12 cellular contexts compared by ENCODE assay signal in genomic region chr5:54178207-54178606, GRCh38.
"Had no signal": no experiment of that assay in that cellular context is flagged by ENCODE, and none has a peak within 500 bp of the region (broad histone marks: within the 10 kb centered on the region; RNA-seq: fewer than 3 reads in every experiment).

No MANE protein-coding gene starts in this region.

- H3K4me3 Mint-ChIP-seq: activated CD4-positive, alpha-beta T cell treated with anti-CD3 and anti-CD28 coated beads, Interleukin-2, amount 10 ng/mL, durations not matched to agents 24 days and 14 days; activated CD8-positive, alpha-beta T cell treated with anti-CD3 and anti-CD28 coated beads for 36 hours; activated naive CD4-positive, alpha-beta T cell treated with anti-CD3 and anti-CD28 coated beads for 36 hours had no signal

- ATAC-seq: activated CD8-positive, alpha-beta T cell treated with anti-CD3 and anti-CD28 coated beads for 36 hours; gastroesophageal sphincter; stimulated activated naive CD8-positive, alpha-beta T cell treated with anti-CD3 and anti-CD28 coated beads, Interleukin-15, Interleukin-2, amounts not matched to agents 100 U/mL and 50 U/mL, for 24 hours had no signal

- H3K27me3 Mint-ChIP-seq: activated CD4-positive, alpha-beta T cell treated with anti-CD3 and anti-CD28 coated beads, Interleukin-2, amount 10 ng/mL, durations not matched to agents 24 days and 14 days; activated CD8-positive, alpha-beta T cell treated with anti-CD3 and anti-CD28 coated beads for 36 hours had no signal

- H3K4me3 ChIP-seq: coronary artery, gastroesophageal sphincter, vagina had no signal

- H3K9me3 Mint-ChIP-seq: activated CD4-positive, alpha-beta T cell treated with anti-CD3 and anti-CD28 coated beads, Interleukin-2, amount 10 ng/mL, durations not matched to agents 24 days and 14 days had no signal

- H3K4me1 Mint-ChIP-seq: activated CD4-positive, alpha-beta T cell treated with anti-CD3 and anti-CD28 coated beads, Interleukin-2, amount 10 ng/mL, durations not matched to agents 24 days and 14 days had no signal

- H3K27me3 ChIP-seq: gastroesophageal sphincter, vagina had no signal

- H3K36me3 ChIP-seq: gastroesophageal sphincter, vagina had no signal

- H3K9me3 ChIP-seq: gastroesophageal sphincter, vagina had no signal

- DNase-seq: activated CD4-positive, alpha-beta T cell treated with anti-CD3 and anti-CD28 coated beads, Interleukin-2, amount 10 ng/mL, durations not matched to agents 24 days and 14 days; activated CD8-positive, alpha-beta T cell treated with anti-CD3 and anti-CD28 coated beads for 36 hours; activated naive CD4-positive, alpha-beta T cell treated with anti-CD3 and anti-CD28 coated beads for 36 hours; activated T-cell treated with anti-CD3 and anti-CD28 coated beads, Interleukin-2, amount 50 U/mL, for 1 hour; occipital lobe; stimulated activated CD4-positive, alpha-beta T cell treated with anti-CD3 and anti-CD28 coated beads, Interleukin-12 subunit alpha, Interleukin-12 subunit beta, amount 100 ng/mL, for 4 hours; stimulated activated CD4-positive, alpha-beta T cell treated with anti-CD3 and anti-CD28 coated beads, Interleukin-2, amount 100 ng/mL, for 24 hours; stimulated activated naive CD8-positive, alpha-beta T cell treated with anti-CD3 and anti-CD28 coated beads, Interleukin-15, Interleukin-2, amounts not matched to agents 100 U/mL and 50 U/mL, for 24 hours; trophoblast cell had no signal

- H3K27ac Mint-ChIP-seq: activated CD4-positive, alpha-beta T cell treated with anti-CD3 and anti-CD28 coated beads, Interleukin-2, amount 10 ng/mL, durations not matched to agents 24 days and 14 days; activated CD8-positive, alpha-beta T cell treated with anti-CD3 and anti-CD28 coated beads for 36 hours; activated naive CD4-positive, alpha-beta T cell treated with anti-CD3 and anti-CD28 coated beads for 36 hours had no signal
